ENCODE assay signal across 7 cellular contexts in the genomic region with DNA sequence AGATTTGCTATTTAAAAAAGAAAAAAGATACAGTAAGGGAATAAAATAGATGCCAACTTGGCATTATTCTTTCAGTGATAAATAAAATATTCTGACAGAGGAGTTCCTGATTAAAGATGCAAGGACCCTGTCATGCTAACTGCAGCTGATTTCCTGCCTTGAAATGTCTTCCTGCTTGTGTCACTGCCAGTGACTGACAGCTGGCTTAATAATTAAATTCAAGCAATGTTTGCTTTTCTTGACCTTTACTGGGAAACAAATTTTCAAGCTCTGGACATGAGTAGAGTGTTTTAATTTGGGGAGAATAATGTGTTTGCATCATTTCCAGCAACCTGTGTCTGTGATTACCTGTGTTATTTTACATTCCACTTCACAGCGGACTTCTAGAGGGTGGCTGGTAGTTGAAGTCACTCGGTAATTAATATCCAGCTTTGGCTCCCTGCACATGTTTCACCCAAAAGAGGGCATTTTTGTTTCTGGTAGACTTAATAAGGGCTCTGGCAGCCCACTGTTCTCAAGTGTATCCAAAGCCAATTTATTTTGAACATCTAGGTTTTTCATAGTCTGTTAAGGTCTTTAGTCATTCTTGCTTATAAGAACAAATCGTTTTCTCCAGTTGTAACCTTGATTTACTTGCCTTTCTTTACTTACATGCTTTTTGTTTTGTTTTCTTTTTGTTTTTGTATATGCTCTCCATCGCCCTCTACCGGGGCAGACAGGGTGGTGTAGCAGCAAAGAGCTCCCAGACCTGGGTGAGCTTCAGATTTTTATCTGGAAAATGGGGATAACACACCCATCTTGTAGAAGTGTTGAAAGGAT. TPM values are rescaled to one million over a fixed set of nuclear protein-coding genes. Genes with fewer than 3 reads are reported as not detected.
DNase-seq lines count a peak whose midpoint lies in the region; ATAC-seq, FAIRE-seq and TF ChIP-seq lines count a peak whose summit lies in the region.

No MANE protein-coding gene starts in this region.

- H3K36me3 ChIP-seq in Panc1 (ENCODE audit: control insufficient read depth, insufficient read depth, low read length) (no peaks in the 10 kb centered on the region), cardiac muscle cell (no peaks in the 10 kb centered on the region), small intestine (ENCODE audit: control insufficient read depth in 2 of 2, insufficient read depth in 2 of 2, low read length in 2 of 2) (no peaks in the 10 kb centered on the region)

- ATAC-seq in HG02798 (IDR thresholded peaks at IDR 0.05; ENCODE audit: poor library complexity, unreplicated experiment) (peak; percentile 85), Panc1 (peak; percentile 77; the same call in 1 of the 2 replicates), HG02973 (IDR thresholded peaks at IDR 0.05; ENCODE audit: unreplicated experiment) (no peak)

- CTCF ChIA-PET in Panc1 (lab: Charles Lee): interaction anchor here (0.6 to 1.6 kb wide), 7 partner anchors 32 to 155 kb away, joined by 3 to 11 read pairs (median 3); no protein-coding TSS in a partner anchor

- H3K27me3 ChIP-seq in Panc1 (ENCODE audit: control insufficient read depth, insufficient read depth, low read length) (no peaks in the 10 kb centered on the region; the same call in 1 of the 2 replicates), cardiac muscle cell (no peaks in the 10 kb centered on the region), small intestine (ENCODE audit: control insufficient read depth in 2 of 2, insufficient read depth in 2 of 2, low read length in 2 of 2) (no peaks in the 10 kb centered on the region)

- FAIRE-seq in small intestine (lab: Jason Lieb, UNC): no peak

- TF ChIP-seq CTCF in GM12874 (IDR thresholded peaks at IDR 0.05; ENCODE audit: insufficient read depth, low read depth, low read length) (peak; percentile 78), Panc1 (IDR thresholded peaks at IDR 0.05) (peak; percentile 86), cardiac muscle cell (IDR thresholded peaks at IDR 0.05; ENCODE audit: low read depth, low read length) (peak; percentile 89)

- H3K4me3 ChIP-seq in Panc1 (ENCODE audit: low read depth in 2 of 2, low read length in 2 of 2) (no peak overlapping the region), cardiac muscle cell (no peak overlapping the region), small intestine (ENCODE audit: low read depth in 1 of 2, low read length in 2 of 2) (no peak overlapping the region)

- BruUV-seq in Panc1 (replicated peaks; lab: Mats Ljungman, UMichigan): no TSS peak

- no peak overlapping the region for H3K27ac ChIP-seq in Panc1 (ENCODE audit: low read length)
- no peak overlapping the region for H3K27ac ChIP-seq in cardiac muscle cell
- no peak overlapping the region for H3K27ac ChIP-seq in small intestine (ENCODE audit: low read depth in 1 of 2, low read length in 1 of 2)

- peak; percentile 35 for DNase-seq in Panc1 (ENCODE audit: low read depth, low spot score)
- DNase-seq in activated T-helper 9 cell treated with anti-CD3 and anti-CD28 coated beads, Interleukin-2, amount 50 U/mL, for 16 hours (ENCODE audit: low read depth): peak; percentile 12
- peak; percentile 17 to 57 for DNase-seq in cardiac muscle cell (ENCODE audit: low read depth in 1 of 2, low spot score in 1 of 2)
- DNase-seq in small intestine: peak; percentile 48

- no peaks in the 10 kb centered on the region for H3K9me3 ChIP-seq in Panc1 (ENCODE audit: control insufficient read depth, insufficient read depth, low read depth, low read length)
- no peaks in the 10 kb centered on the region for H3K9me3 ChIP-seq in cardiac muscle cell (ENCODE audit: low read depth)
- H3K9me3 ChIP-seq in small intestine (ENCODE audit: control insufficient read depth, low read depth): no peaks in the 10 kb centered on the region

- WGBS in small intestine, 3 donors: 9 to 28% (median 12%) methylated on average over 5 of the region's 5 CpGs

- H3K4me1 ChIP-seq in Panc1 (ENCODE audit: control insufficient read depth, insufficient read depth, low read length) (no peaks in the 10 kb centered on the region), cardiac muscle cell (ENCODE audit: low read depth) (peaks cover 6% of the 10 kb centered on the region), small intestine (ENCODE audit: control insufficient read depth in 2 of 2, insufficient read depth in 1 of 2, low read depth in 1 of 2, low read length in 1 of 2) (no peaks in the 10 kb centered on the region)

- in situ Hi-C loops in Panc1 (cut with HindIII; ENCODE audit: low pct_unique_long_range_greater_than_20kb, low sequenced_read_pairs): no loop called here

- POLR2A ChIA-PET in Panc1 (lab: Charles Lee): no interaction called here

- intact Hi-C loops in Panc1 (cut with micrococcal nuclease; ENCODE audit: unreplicated experiment): no loop called here

RNA-seq across cellular contexts. Expression of a gene that starts 48.5 kb away (rescaled TPM):
- total RNA-seq in Panc1 (2021; ENCODE audit: unreplicated experiment): not detected
- polyA plus RNA-seq in Panc1 (2012; ENCODE audit: insufficient read length): not detected
- 0.04 and 0.06 TPM in 2 replicates for total RNA-seq in cardiac muscle cell
- polyA plus RNA-seq in cardiac muscle cell: not detected in 2 replicates
- polyA plus RNA-seq in small intestine: under 1 TPM in 1 of 3 donors, not detected in 2; 0.13 TPM
